In genomic region chr5:88290801-88291200, GRCh38 we compare ENCODE assay signal across 18 cellular contexts. TPM values are rescaled to one million over a fixed set of nuclear protein-coding genes. Genes with fewer than 3 reads are reported as not detected.
DNase-seq lines count a peak whose midpoint lies in the region; ATAC-seq and TF ChIP-seq lines count a peak whose summit lies in the region.
"Had no signal": no experiment of that assay in that cellular context is flagged by ENCODE, and none has a peak within 500 bp of the region (broad histone marks: within the 10 kb centered on the region; RNA-seq: fewer than 3 reads in every experiment).

No MANE protein-coding gene starts in this region.

- POLR2A ChIA-PET in SK-N-SH (lab: Yijun Ruan, JAX): no interaction called here

- H3K4me1 ChIP-seq in SK-N-SH (ENCODE audit: control insufficient read depth in 1 of 2, insufficient read depth in 2 of 2, low read depth in 1 of 2, low read length in 1 of 2): no peaks in the 10 kb centered on the region
- H3K4me1 ChIP-seq: BE2C had no signal

- CTCF ChIA-PET in SK-N-SH (lab: Yijun Ruan, JAX): no interaction called here

- no peaks in the 10 kb centered on the region for H3K9me3 ChIP-seq in SK-N-SH
- H3K9me3 ChIP-seq: BE2C had no signal

- WGBS in SK-N-SH (ENCODE audit: low lambda C conversion rate): 63% methylated on average over 3 of the region's 3 CpGs

- no peak for TF ChIP-seq CTCF in SK-N-SH (IDR thresholded peaks at IDR 0.05)

- H3K27ac ChIP-seq in SK-N-SH (ENCODE audit: low read depth in 2 of 2, low read length in 1 of 2): no peak overlapping the region

- no peaks in the 10 kb centered on the region for H3F3A ChIP-seq in SK-N-SH (replicated peaks; ENCODE audit: insufficient read depth)

- no peaks in the 10 kb centered on the region for H4K20me1 ChIP-seq in SK-N-SH (ENCODE audit: insufficient read depth)

- H2AFZ ChIP-seq in SK-N-SH (ENCODE audit: low read depth): no peak overlapping the region
- H2AFZ ChIP-seq: GM23338 had no signal

- no peak overlapping the region for H3K4me2 ChIP-seq in SK-N-SH
- H3K4me2 ChIP-seq: GM23338 had no signal

- no peak for ATAC-seq in HG03378 (IDR thresholded peaks at IDR 0.05; ENCODE audit: unreplicated experiment)
- ATAC-seq: GM23338, Panc1 had no signal

- DNase-seq in HCEC 1CT: peak; percentile 3
- no peak for DNase-seq in SK-N-SH
- DNase-seq in fibroblast of gingiva (ENCODE audit: low read depth): peak; percentile 54
- DNase-seq in skeletal muscle cell (ENCODE audit: low read depth): peak; percentile 11
- DNase-seq in stimulated activated CD4-positive, alpha-beta T cell treated with anti-CD3 and anti-CD28 coated beads, Interleukin-4, amount 100 ng/mL, for 1 hour: no peak
- no peak for DNase-seq in NCI-H1694 treated with DMSO at 0.1 percent for 48 hours (lab: John Stamatoyannopoulos, UW)
- no peak for DNase-seq in NCI-H82 (lab: John Stamatoyannopoulos, UW)
- DNase-seq: BE2C; CD4-positive, alpha-beta memory T cell; DMS79 treated with DMSO at 0.1 percent for 48 hours; HFFc6; NCI-H1694; NCI-H446 treated with DMSO at 0.1 percent for 48 hours; NCI-H774; Right ventricle myocardium superior had no signal

- no peaks in the 10 kb centered on the region for H3K36me3 ChIP-seq in SK-N-SH (replicated peaks in 1 of 2; ENCODE audit: control insufficient read depth in 1 of 2, insufficient read depth in 2 of 2, low read length in 1 of 2)
- H3K36me3 ChIP-seq: BE2C had no signal

- no peak overlapping the region for H3K9ac ChIP-seq in SK-N-SH

- no peaks in the 10 kb centered on the region for H3K9me2 ChIP-seq in SK-N-SH

- H3K79me2 ChIP-seq in SK-N-SH (ENCODE audit: insufficient read depth): no peaks in the 10 kb centered on the region

- no peak for TF ChIP-seq EP300 in SK-N-SH (IDR thresholded peaks at IDR 0.05; ENCODE audit: borderline replicate concordance in 1 of 2, low read depth in 1 of 2, low read length in 1 of 2)

- H3K27me3 ChIP-seq in SK-N-SH (ENCODE audit: insufficient read depth): no peaks in the 10 kb centered on the region
- H3K27me3 ChIP-seq: BE2C had no signal

- TF ChIP-seq RAD21 in SK-N-SH (IDR thresholded peaks at IDR 0.05; ENCODE audit: low read length): no peak

- H3K4me3 ChIP-seq in SK-N-SH (ENCODE audit: low read depth in 2 of 2, low read length in 1 of 2): no peak overlapping the region
- no peak overlapping the region for H3K4me3 ChIP-seq in skeletal muscle cell (ENCODE audit: low read depth, low read length)
- H3K4me3 ChIP-seq: GM23338 had no signal

TF ChIP-seq in SK-N-SH, 30 proteins besides CTCF, POLR2A, EP300 and RAD21:
- TF ChIP-seq NRF1 (IDR thresholded peaks at IDR 0.05; ENCODE audit: low read depth, low read length) (no peak), PBX3 (IDR thresholded peaks at IDR 0.05) (peak; percentile 47; the same call in 1 of the 2 replicates), JUND (IDR thresholded peaks at IDR 0.05) (0 out of 2 replicates have a peak, but pooled peaks have one; percentile 19)
TF ChIP-seq in SK-N-SH: peak in this region for 2.

RNA-seq across cellular contexts. Expression of gene TMEM161B, which starts 22.2 kb away (rescaled TPM):
- 8.0 and 13.5 TPM in 2 replicates for polyA plus RNA-seq in SK-N-SH (2012; rRNA removed)
- 8.2 and 10.1 TPM in 2 replicates for polyA plus RNA-seq in SK-N-SH (2012; cell fraction: cytosol; rRNA removed)
- polyA plus RNA-seq in SK-N-SH (2012; cell fraction: nucleus; rRNA removed): 13.0 and 35.1 TPM in 2 replicates

Comparison
In these comparisons a context has a peak if more than half of its experiments do, and no peak if none do; other contexts are left out.
1. DNase-seq: peak in HCEC 1CT (single experiment), fibroblast of gingiva (single experiment) and skeletal muscle cell (single experiment); none in SK-N-SH (single experiment), stimulated activated CD4-positive, alpha-beta T cell treated with anti-CD3 and anti-CD28 coated beads, Interleukin-4, amount 100 ng/mL, for 1 hour (single experiment), NCI-H1694 treated with DMSO at 0.1 percent for 48 hours (single experiment) and NCI-H82 (single experiment).